19 cellular contexts compared by ENCODE assay signal in genomic region chr21:36145259-36145658, GRCh38. TPM values are rescaled to one million over a fixed set of nuclear protein-coding genes. Genes with fewer than 3 reads are reported as not detected.
A peak's percentile ranks its signal among the peaks of the same experiment; 100 is the strongest.
DNase-seq lines count a peak whose midpoint lies in the region; ATAC-seq and TF ChIP-seq lines count a peak whose summit lies in the region.
"Had no signal": no experiment of that assay in that cellular context is flagged by ENCODE, and none has a peak within 500 bp of the region (broad histone marks: within the 10 kb centered on the region; RNA-seq: fewer than 3 reads in every experiment).

No MANE protein-coding gene starts in this region.

- H3K36me3 Mint-ChIP-seq in activated CD8-positive, alpha-beta T cell treated with anti-CD3 and anti-CD28 coated beads, Interleukin-2, amount 10 ng/mL, durations not matched to agents 7 days and 5 days (ENCODE audit: low read depth), result peaks cover 48% of the 10 kb centered on the region
- peaks cover 7% of the 10 kb centered on the region for H3K36me3 Mint-ChIP-seq in activated CD8-positive, alpha-beta T cell treated with anti-CD3 and anti-CD28 coated beads for 36 hours (ENCODE audit: low read depth)
- no peaks in the 10 kb centered on the region for H3K36me3 Mint-ChIP-seq in CD4-positive, alpha-beta T cell (ENCODE audit: low read depth)

- peaks cover 9% of the 10 kb centered on the region for H3K4me1 ChIP-seq in MM.1S (ENCODE audit: low read length)
- no peaks in the 10 kb centered on the region for H3K4me1 ChIP-seq in foreskin keratinocyte

- no peak overlapping the region for H3K27ac ChIP-seq in CD4-positive, alpha-beta T cell (ENCODE audit: low read depth, low read length)
- no peak overlapping the region for H3K27ac ChIP-seq in MM.1S (ENCODE audit: low read length)
- H3K27ac ChIP-seq in foreskin keratinocyte, result peak overlapping the region; percentile 23

- H3K9ac ChIP-seq in MM.1S (ENCODE audit: low read length), result no peak overlapping the region

- no peaks in the 10 kb centered on the region for H3K9me3 Mint-ChIP-seq in activated CD8-positive, alpha-beta T cell treated with anti-CD3 and anti-CD28 coated beads, Interleukin-2, amount 10 ng/mL, durations not matched to agents 7 days and 5 days (ENCODE audit: insufficient read depth)
- no peaks in the 10 kb centered on the region for H3K9me3 Mint-ChIP-seq in activated CD8-positive, alpha-beta T cell treated with anti-CD3 and anti-CD28 coated beads for 36 hours
- H3K9me3 Mint-ChIP-seq in CD4-positive, alpha-beta T cell, result no peaks in the 10 kb centered on the region
- H3K9me3 Mint-ChIP-seq: CD14-positive monocyte, IgD-negative memory B cell had no signal

- H2AFZ ChIP-seq in MM.1S (ENCODE audit: low read length), result no peak overlapping the region

- no peaks in the 10 kb centered on the region for H3K27me3 ChIP-seq in CD4-positive, alpha-beta T cell (ENCODE audit: control insufficient read depth, insufficient read depth, low read length)
- H3K27me3 ChIP-seq in MM.1S (replicated peaks; ENCODE audit: insufficient read depth, low read length) (no peaks in the 10 kb centered on the region), foreskin keratinocyte (no peaks in the 10 kb centered on the region)

- H3K4me3 Mint-ChIP-seq in activated CD8-positive, alpha-beta T cell treated with anti-CD3 and anti-CD28 coated beads, Interleukin-2, amount 10 ng/mL, durations not matched to agents 7 days and 5 days, result no peak overlapping the region
- no peak overlapping the region for H3K4me3 Mint-ChIP-seq in activated CD8-positive, alpha-beta T cell treated with anti-CD3 and anti-CD28 coated beads for 36 hours
- peak overlapping the region; percentile 48 for H3K4me3 Mint-ChIP-seq in CD4-positive, alpha-beta T cell
- H3K4me3 Mint-ChIP-seq: CD14-positive monocyte had no signal

- H3K9me3 ChIP-seq in CD4-positive, alpha-beta T cell (ENCODE audit: control insufficient read depth, low read length), result no peaks in the 10 kb centered on the region
- no peaks in the 10 kb centered on the region for H3K9me3 ChIP-seq in MM.1S (replicated peaks; ENCODE audit: insufficient read depth, low read length)

- H3K4me2 ChIP-seq in MM.1S (ENCODE audit: low read depth, low read length), result no peak overlapping the region

- H3F3A ChIP-seq in MM.1S (ENCODE audit: insufficient read depth, low read length), result no peaks in the 10 kb centered on the region; the same call in 1 of the 2 replicates

- peak; percentile 59 for ATAC-seq in activated CD8-positive, alpha-beta T cell treated with anti-CD3 and anti-CD28 coated beads, Interleukin-2, amount 10 ng/mL, durations not matched to agents 7 days and 5 days
- no peak for ATAC-seq in activated CD8-positive, alpha-beta T cell treated with anti-CD3 and anti-CD28 coated beads for 36 hours
- ATAC-seq in CD4-positive, alpha-beta T cell (ENCODE audit: poor library complexity), result peak; percentile 66
- ATAC-seq in foreskin keratinocyte, result no peak
- no peak for ATAC-seq in GM21423 (IDR thresholded peaks at IDR 0.05; ENCODE audit: unreplicated experiment)

- no peaks in the 10 kb centered on the region for H3K79me2 ChIP-seq in MM.1S (ENCODE audit: low read length)

- CTCF ChIA-PET in activated CD8-positive, alpha-beta T cell treated with anti-CD3 and anti-CD28 coated beads, Interleukin-2, amount 10 ng/mL, durations not matched to agents 7 days and 5 days (lab: Charles Lee), result interaction anchor here (0.9 to 1.8 kb wide), 3 partner anchors 33 to 175 kb away, joined by 3 to 6 read pairs (median 3); partner anchors contain the start of gene MORC3
- CTCF ChIA-PET in activated CD8-positive, alpha-beta T cell treated with anti-CD3 and anti-CD28 coated beads for 36 hours (lab: Charles Lee), result interaction anchor here (0.6 kb wide), 1 partner anchor 33 kb away, joined by 3 read pairs; no protein-coding TSS in a partner anchor
- CTCF ChIA-PET in CD4-positive, alpha-beta T cell (lab: Charles Lee), result no interaction called here
- CTCF ChIA-PET in GM10248 (lab: Yijun Ruan, JAX), result interaction anchor here (1.5 kb wide), 1 partner anchor 185 kb away, joined by 5 read pairs; no protein-coding TSS in a partner anchor

- DNase-seq in activated CD8-positive, alpha-beta T cell treated with anti-CD3 and anti-CD28 coated beads, Interleukin-2, amount 10 ng/mL, durations not matched to agents 7 days and 5 days, result peak; percentile 61
- no peak for DNase-seq in activated CD8-positive, alpha-beta T cell treated with anti-CD3 and anti-CD28 coated beads for 36 hours
- peak in 1 of 10 experiments; percentile 15 for DNase-seq in CD4-positive, alpha-beta T cell
- peak; percentile 38 for DNase-seq in MM.1S
- no peak for DNase-seq in foreskin keratinocyte
- no peak for DNase-seq in GM10248 (ENCODE audit: extremely low spot score)
- DNase-seq: DMS79 treated with DMSO at 0.1 percent for 48 hours; HCEC 1CT; Kasumi-1; NCI-H1417; NCI-H187 treated with DMSO at 0.1 percent for 48 hours; NCI-H446; NCI-H69; NK-92 treated with Interleukin-12 subunit alpha and Interleukin-12 subunit beta, amount 100 ng/mL, for 24 hours; SHP77 had no signal

- TF ChIP-seq CTCF in activated CD8-positive, alpha-beta T cell treated with anti-CD3 and anti-CD28 coated beads for 36 hours (IDR thresholded peaks at IDR 0.05), result no peak
- TF ChIP-seq CTCF in CD4-positive, alpha-beta T cell (IDR thresholded peaks at IDR 0.05), result no peak
- TF ChIP-seq CTCF in MM.1S (IDR thresholded peaks at IDR 0.05; ENCODE audit: low read length), result no peak
- no peak for TF ChIP-seq CTCF in foreskin keratinocyte (conservative IDR thresholded peaks at IDR 0.05)
- TF ChIP-seq CTCF in GM10248 (IDR thresholded peaks at IDR 0.05; ENCODE audit: control extremely low read depth, extremely low read depth, low read depth, missing control alignments), result no peak

- no peaks in the 10 kb centered on the region for H3K9me2 ChIP-seq in MM.1S (replicated peaks; ENCODE audit: insufficient read depth, low read length)

- H3K36me3 ChIP-seq in MM.1S (replicated peaks; ENCODE audit: insufficient read depth, low read length), result no peaks in the 10 kb centered on the region

- peak overlapping the region; percentile 83 for H3K27ac Mint-ChIP-seq in activated CD8-positive, alpha-beta T cell treated with anti-CD3 and anti-CD28 coated beads, Interleukin-2, amount 10 ng/mL, durations not matched to agents 7 days and 5 days
- H3K27ac Mint-ChIP-seq in activated CD8-positive, alpha-beta T cell treated with anti-CD3 and anti-CD28 coated beads for 36 hours, result no peak overlapping the region
- peak overlapping the region; percentile 68 for H3K27ac Mint-ChIP-seq in CD4-positive, alpha-beta T cell

- no peak overlapping the region for H3K4me3 ChIP-seq in MM.1S (ENCODE audit: low read length)

- POLR2A ChIA-PET in activated CD8-positive, alpha-beta T cell treated with anti-CD3 and anti-CD28 coated beads, Interleukin-2, amount 10 ng/mL, durations not matched to agents 7 days and 5 days (lab: Charles Lee), result interaction anchor here (0.6 to 1.2 kb wide), 3 partner anchors 9 to 175 kb away, joined by 3 to 4 read pairs (median 4); partner anchors contain the start of genes DOP1B and MORC3
- POLR2A ChIA-PET in activated CD8-positive, alpha-beta T cell treated with anti-CD3 and anti-CD28 coated beads for 36 hours (lab: Charles Lee), result no interaction called here
- POLR2A ChIA-PET in CD4-positive, alpha-beta T cell (lab: Charles Lee), result interaction anchor here (0.6 to 2.0 kb wide), 7 partner anchors 8 to 175 kb away, joined by 3 to 6 read pairs (median 3); partner anchors contain the start of gene MORC3
- POLR2A ChIA-PET in GM10248 (lab: Yijun Ruan, JAX), result no interaction called here

- no peaks in the 10 kb centered on the region for H4K20me1 ChIP-seq in MM.1S (ENCODE audit: insufficient read depth, low read length)

- intact Hi-C loops in activated CD8-positive, alpha-beta T cell treated with anti-CD3 and anti-CD28 coated beads for 36 hours (cut with micrococcal nuclease), result no loop called here
- intact Hi-C loops in CD4-positive, alpha-beta T cell (cut with DNase I, micrococcal nuclease), result loop anchor here in 1 of 2 experiments (10.0 kb wide), 1 partner anchor 450 kb away; no protein-coding TSS in a partner anchor

- H3K27me3 Mint-ChIP-seq in activated CD8-positive, alpha-beta T cell treated with anti-CD3 and anti-CD28 coated beads, Interleukin-2, amount 10 ng/mL, durations not matched to agents 7 days and 5 days (ENCODE audit: low read depth), result no peaks in the 10 kb centered on the region
- H3K27me3 Mint-ChIP-seq in activated CD8-positive, alpha-beta T cell treated with anti-CD3 and anti-CD28 coated beads for 36 hours, result no peaks in the 10 kb centered on the region
- no peaks in the 10 kb centered on the region for H3K27me3 Mint-ChIP-seq in CD4-positive, alpha-beta T cell
- H3K27me3 Mint-ChIP-seq: IgD-negative memory B cell had no signal

- peaks cover 63% of the 10 kb centered on the region for H3K4me1 Mint-ChIP-seq in activated CD8-positive, alpha-beta T cell treated with anti-CD3 and anti-CD28 coated beads, Interleukin-2, amount 10 ng/mL, durations not matched to agents 7 days and 5 days (ENCODE audit: low read depth)
- H3K4me1 Mint-ChIP-seq in activated CD8-positive, alpha-beta T cell treated with anti-CD3 and anti-CD28 coated beads for 36 hours (ENCODE audit: low read depth), result peaks cover 22% of the 10 kb centered on the region
- H3K4me1 Mint-ChIP-seq in CD4-positive, alpha-beta T cell (ENCODE audit: low read depth), result peaks cover 38% of the 10 kb centered on the region

RNA-seq across cellular contexts. Expression of gene CBR3, which starts 10.4 kb away (rescaled TPM):
- 10 to 100 TPM; 29.6 to 32.3 TPM for total RNA-seq in activated CD8-positive, alpha-beta T cell treated with anti-CD3 and anti-CD28 coated beads, Interleukin-2, amount 10 ng/mL, durations not matched to agents 7 days and 5 days
- total RNA-seq in activated CD8-positive, alpha-beta T cell treated with anti-CD3 and anti-CD28 coated beads for 36 hours, result 10 to 100 TPM; 13.5 to 14.8 TPM
- 1 to 10 TPM; 2.6 to 3.0 TPM for total RNA-seq in CD4-positive, alpha-beta T cell
- 6.2 and 7.9 TPM in 2 replicates for total RNA-seq in foreskin keratinocyte
- 8.2 and 9.8 TPM in 2 replicates for polyA plus RNA-seq in foreskin keratinocyte
- total RNA-seq: OCI-LY7 had no signal

RNA-seq across cellular contexts. Expression of gene DOP1B, which starts 11.4 kb away (rescaled TPM):
- 10 to 100 TPM; 30.3 to 30.9 TPM for total RNA-seq in activated CD8-positive, alpha-beta T cell treated with anti-CD3 and anti-CD28 coated beads, Interleukin-2, amount 10 ng/mL, durations not matched to agents 7 days and 5 days
- total RNA-seq in activated CD8-positive, alpha-beta T cell treated with anti-CD3 and anti-CD28 coated beads for 36 hours, result 10 to 100 TPM; 14.3 to 15.2 TPM
- 10 to 100 TPM; 11.0 to 12.7 TPM for total RNA-seq in CD4-positive, alpha-beta T cell
- 3.0 and 4.2 TPM in 2 replicates for total RNA-seq in foreskin keratinocyte
- 0.74 and 0.90 TPM in 2 replicates for polyA plus RNA-seq in foreskin keratinocyte

Comparison
In these comparisons a context has a peak if more than half of its experiments do, and no peak if none do; other contexts are left out.
1. ATAC-seq: peak in activated CD8-positive, alpha-beta T cell treated with anti-CD3 and anti-CD28 coated beads, Interleukin-2, amount 10 ng/mL, durations not matched to agents 7 days and 5 days (single experiment) and CD4-positive, alpha-beta T cell (single experiment); none in activated CD8-positive, alpha-beta T cell treated with anti-CD3 and anti-CD28 coated beads for 36 hours (single experiment), foreskin keratinocyte (single experiment) and GM21423 (single experiment).
2. DNase-seq: peak in activated CD8-positive, alpha-beta T cell treated with anti-CD3 and anti-CD28 coated beads, Interleukin-2, amount 10 ng/mL, durations not matched to agents 7 days and 5 days (single experiment) and MM.1S (single experiment); none in activated CD8-positive, alpha-beta T cell treated with anti-CD3 and anti-CD28 coated beads for 36 hours (single experiment), foreskin keratinocyte (0 of 2) and GM10248 (single experiment).
3. POLR2A ChIA-PET loops: an anchor here in activated CD8-positive, alpha-beta T cell treated with anti-CD3 and anti-CD28 coated beads, Interleukin-2, amount 10 ng/mL, durations not matched to agents 7 days and 5 days (0.6 to 1.2 kb wide) and CD4-positive, alpha-beta T cell (0.6 to 2.0 kb wide); none called in activated CD8-positive, alpha-beta T cell treated with anti-CD3 and anti-CD28 coated beads for 36 hours and GM10248.